14 cellular contexts compared by ENCODE assay signal in genomic region chr15:74643368-74644204, GRCh38. TPM values are rescaled to one million over a fixed set of nuclear protein-coding genes. Genes with fewer than 3 reads are reported as not detected.
DNase-seq lines count a peak whose midpoint lies in the region; ATAC-seq, FAIRE-seq and TF ChIP-seq lines count a peak whose summit lies in the region.
"Had no signal": no experiment of that assay in that cellular context is flagged by ENCODE, and none has a peak within 500 bp of the region (broad histone marks: within the 10 kb centered on the region; RNA-seq: fewer than 3 reads in every experiment).

No MANE protein-coding gene starts in this region.

- H3K36me3 ChIP-seq in K562 (ENCODE audit: control insufficient read depth, insufficient read depth, low read length): peaks cover 24% of the 10 kb centered on the region; the same call in 2 of the 3 replicates
- no peaks in the 10 kb centered on the region for H3K36me3 ChIP-seq in mesendoderm (ENCODE audit: control insufficient read depth, insufficient read depth, low read length)
- H3K36me3 ChIP-seq in tibial artery: peaks cover 10 to 36% (median 19%) of the 10 kb centered on the region in 3 donors

- no peak for TF ChIP-seq POLR2A in K562 (conservative IDR thresholded peaks at IDR 0.05)

- in situ Hi-C loops in K562 (cut with MboI): no loop called here

- intact Hi-C loops in K562 (cut with micrococcal nuclease) (loop anchor here (2.0 kb wide), 1 partner anchor 65 kb away; no protein-coding TSS in a partner anchor), tibial artery (cut with DNase I; ENCODE audit: low total_unique reads) (no loop called here)

- CTCF ChIA-PET in K562 (lab: Yijun Ruan, JAX; ENCODE audit: low intra/inter-chr PET ratio): interaction anchor here (0.6 kb wide), 1 partner anchor 125 kb away, joined by 3 read pairs; no protein-coding TSS in a partner anchor

- H3K4me1 ChIP-seq in K562 (replicated peaks in 1 of 2; ENCODE audit: control insufficient read depth in 2 of 2, insufficient read depth in 2 of 2, low read length in 2 of 2) (peaks cover 8 to 25% of the 10 kb centered on the region in 2 experiments; a peak in 3 of 5 replicates), mesendoderm (ENCODE audit: control insufficient read depth, low read depth, low read length) (peaks cover 20% of the 10 kb centered on the region), tibial artery (peaks cover 0 to 32% (median 17%) of the 10 kb centered on the region in 4 donors)

- H2AFZ ChIP-seq in K562 (ENCODE audit: low read depth, low read length): no peak overlapping the region

- peak; percentile 73 for ATAC-seq in K562
- no peak for ATAC-seq in HG02571 (IDR thresholded peaks at IDR 0.05; ENCODE audit: unreplicated experiment)

- peaks cover 21% of the 10 kb centered on the region for H3K4me1 Mint-ChIP-seq in activated T-cell treated with anti-CD3 and anti-CD28 coated beads, Interleukin-2, amount 50 U/mL, for 24 hours (ENCODE audit: low read depth)

- H3K56ac ChIP-seq in mesendoderm (ENCODE audit: low read length): peak overlapping the region; percentile 74

- peak overlapping the region; percentile 13; the same call in 1 of the 2 replicates for H3K4me2 ChIP-seq in K562 (ENCODE audit: insufficient read depth, low read length)
- no peak overlapping the region for H3K4me2 ChIP-seq in mesendoderm (ENCODE audit: low read length)

- BruUV-seq in K562 (replicated peaks; lab: Mats Ljungman, UMichigan): no TSS peak

- TF ChIP-seq CTCF in K562 (IDR thresholded peaks at IDR 0.05 in 2 of 3, conservative IDR thresholded peaks at IDR 0.05 in 1 of 3; ENCODE audit: insufficient read depth in 2 of 3, low read depth in 1 of 3, low read length in 3 of 3) (no peak), tibial artery (IDR thresholded peaks at IDR 0.05) (no peak)

- 49% methylated on average over 7 of the region's 7 CpGs for WGBS in K562 (ENCODE audit: insufficient coverage, low coverage, missing lambda C conversion rate)
- no CpG with 5 or more reads among the region's 7 CpGs for WGBS in mesendoderm (ENCODE audit: extremely low coverage, insufficient coverage, low lambda C conversion rate)

- peak overlapping the region; percentile 12 for H3K18ac ChIP-seq in mesendoderm (ENCODE audit: low read length)

- DNase-seq in activated T-cell treated with anti-CD3 and anti-CD28 coated beads, Interleukin-2, amount 50 U/mL, for 24 hours: no peak
- no peak for DNase-seq in activated T-cell treated with anti-CD3 and anti-CD28 coated beads, Interleukin-2, amount 50 U/mL, for 48 hours
- peak in 2 of 4 experiments; percentile 23 to 35 for DNase-seq in K562 (ENCODE audit: extremely low read depth in 1 of 4, low spot score in 3 of 4)
- peak; percentile 60 for DNase-seq in mesendoderm
- DNase-seq in tibial artery: no peak
- DNase-seq in activated CD4-positive, CD25-positive, alpha-beta regulatory T cell treated with anti-CD3 and anti-CD28 coated beads, Interleukin-2, amount 50 U/mL, for 72 hours: no peak
- DNase-seq in NCI-H345 treated with DMSO at 0.1 percent for 48 hours (lab: John Stamatoyannopoulos, UW; ENCODE audit: unreplicated experiment): no peak
- DNase-seq: adrenal gland, KG1, retina, T-helper 1 cell, testis had no signal

- H2BK15ac ChIP-seq in mesendoderm (replicated peaks; ENCODE audit: low read depth): no peak overlapping the region

- no peak overlapping the region for H3K4me3 Mint-ChIP-seq in activated T-cell treated with anti-CD3 and anti-CD28 coated beads, Interleukin-2, amount 50 U/mL, for 24 hours

- no peaks in the 10 kb centered on the region for H3K27me3 Mint-ChIP-seq in activated T-cell treated with anti-CD3 and anti-CD28 coated beads, Interleukin-2, amount 50 U/mL, for 24 hours

- no peak for TF ChIP-seq RAD21 in K562 (CRISPR knock-in tag; conservative IDR thresholded peaks at IDR 0.05 in 1 of 2, IDR thresholded peaks at IDR 0.05 in 1 of 2)

- H3K36me3 Mint-ChIP-seq in activated T-cell treated with anti-CD3 and anti-CD28 coated beads, Interleukin-2, amount 50 U/mL, for 24 hours (ENCODE audit: low read depth): peaks cover 40% of the 10 kb centered on the region

- no peaks in the 10 kb centered on the region for H3K9me3 ChIP-seq in K562 (replicated peaks; ENCODE audit: control insufficient read depth, insufficient read depth, low read depth, low read length)
- H3K9me3 ChIP-seq in tibial artery: no peaks in the 10 kb centered on the region
- H3K9me3 ChIP-seq: adrenal gland, testis had no signal

- no peaks in the 10 kb centered on the region for H3K9me3 Mint-ChIP-seq in activated T-cell treated with anti-CD3 and anti-CD28 coated beads, Interleukin-2, amount 50 U/mL, for 24 hours

- peak overlapping the region; percentile 41 for H3K4ac ChIP-seq in mesendoderm (ENCODE audit: low read depth, low read length)

- no peak overlapping the region for H2BK120ac ChIP-seq in mesendoderm (ENCODE audit: low read depth, low read length)

- peaks cover 13% of the 10 kb centered on the region for H3K79me1 ChIP-seq in mesendoderm (ENCODE audit: low read length)

- no peaks in the 10 kb centered on the region for H3K27me3 ChIP-seq in K562 (ENCODE audit: control insufficient read depth in 2 of 2, insufficient read depth in 2 of 2, low read length in 2 of 2)
- H3K27me3 ChIP-seq in mesendoderm (ENCODE audit: insufficient read depth, low read length, poor library complexity): no peaks in the 10 kb centered on the region
- H3K27me3 ChIP-seq in tibial artery: no peaks in the 10 kb centered on the region
- H3K27me3 ChIP-seq: adrenal gland, testis had no signal

- no peak overlapping the region for H2AK5ac ChIP-seq in mesendoderm (ENCODE audit: low read length)

- peak overlapping the region; percentile 8 for H2BK5ac ChIP-seq in mesendoderm (ENCODE audit: low read length)

- POLR2A ChIA-PET in K562 (lab: Yijun Ruan, JAX): no interaction called here

- H3K9ac ChIP-seq in K562 (ENCODE audit: insufficient read depth in 1 of 2, low read depth in 2 of 2, low read length in 2 of 2) (peak overlapping the region; percentile 28 to 30; a peak in 3 of 4 replicates), mesendoderm (ENCODE audit: low read length) (peak overlapping the region; percentile 14)

- peaks cover 16% of the 10 kb centered on the region; the same call in 1 of the 2 replicates for H4K20me1 ChIP-seq in K562 (replicated peaks; ENCODE audit: control insufficient read depth, insufficient read depth, low read length)

- H4K8ac ChIP-seq in mesendoderm (ENCODE audit: low read depth, low read length): no peak overlapping the region

- H3K79me2 ChIP-seq in K562 (ENCODE audit: control insufficient read depth, insufficient read depth, low read length) (peaks cover 10% of the 10 kb centered on the region; the same call in 2 of the 3 replicates), mesendoderm (ENCODE audit: control insufficient read depth, insufficient read depth, low read length) (no peaks in the 10 kb centered on the region)

- no peak overlapping the region for H3K23ac ChIP-seq in mesendoderm (ENCODE audit: low read length)

- peak overlapping the region; percentile 55 for H3K27ac Mint-ChIP-seq in activated T-cell treated with anti-CD3 and anti-CD28 coated beads, Interleukin-2, amount 50 U/mL, for 24 hours

- H3K27ac ChIP-seq in K562 (ENCODE audit: extremely low read depth, low read depth, low read length): peak overlapping the region; percentile 63; the same call in 1 of the 3 replicates
- H3K27ac ChIP-seq in mesendoderm (ENCODE audit: low read depth, low read length): peak overlapping the region; percentile 45
- peak overlapping the region; percentile 40 to 46 for H3K27ac ChIP-seq in tibial artery

- H3K4me3 ChIP-seq in K562 (no peak overlapping the region), mesendoderm (ENCODE audit: low read length) (no peak overlapping the region), tibial artery (no peak overlapping the region)
- H3K4me3 ChIP-seq: adrenal gland, testis had no signal

- H4K5ac ChIP-seq in mesendoderm (ENCODE audit: low read length): no peak overlapping the region

- TF ChIP-seq EP300 in K562 (IDR thresholded peaks at IDR 0.05; ENCODE audit: low read length): no peak

- H3K9me1 ChIP-seq in K562 (ENCODE audit: control insufficient read depth, insufficient read depth, low read length): no peaks in the 10 kb centered on the region

- peak; percentile 52 for FAIRE-seq in K562 (lab: Jason Lieb, UNC)
- FAIRE-seq: endometrium had no signal

RNA-seq across cellular contexts. Expression of gene CLK3, which starts 27.9 kb away (rescaled TPM):
- 131 and 268 TPM in 2 replicates for total RNA-seq in K562 (2011; cell fraction: chromatin; rRNA removed; ENCODE audit: low replicate concordance)
- 179 and 197 TPM in 2 replicates for total RNA-seq in K562 (2011; cell fraction: nucleolus; rRNA removed)
- 114 and 129 TPM in 2 replicates for total RNA-seq in K562 (2011; cell fraction: nucleoplasm; rRNA removed)
- total RNA-seq in K562 (2014; rRNA removed) (47.4 and 78.1 TPM in 2 replicates), K562 (2014; rRNA removed; fragmentation: Illumina TruSeq; extraction: Trizol) (23.1 and 32.5 TPM in 2 replicates), K562 (2015; rRNA removed; fragmentation: Illumina TruSeq; extraction: Trizol) (50.5 and 51.7 TPM in 2 replicates), K562 (2021) (54.8 and 55.1 TPM in 2 replicates)
- polyA plus RNA-seq in K562 (2011; rRNA removed) (63.9 and 109 TPM in 2 replicates), K562 (2014; fragmentation: Illumina TruSeq; extraction: Trizol) (78.5 and 95.2 TPM in 2 replicates), K562 (2014; fragmentation: Nextera tagmentation; extraction: Ambion mirVana) (1 to 10 TPM; 1.2 to 6.9 TPM), K562 (2014; rRNA removed) (50.0 and 53.7 TPM in 2 replicates)
- 79.8 and 80.4 TPM in 2 replicates for polyA plus RNA-seq in K562 (2011; cell fraction: cytosol; rRNA removed)
- polyA plus RNA-seq in K562 (2011; cell fraction: nucleus; rRNA removed): 310 and 355 TPM in 2 replicates
- polyA plus RNA-seq in K562 (2012): 59.3 and 60.5 TPM in 2 replicates
- polyA minus RNA-seq in K562 (2011; rRNA and poly(A)+ RNA removed): 62.7 and 70.3 TPM in 2 replicates
- 42.5 and 45.8 TPM in 2 replicates for polyA minus RNA-seq in K562 (2011; cell fraction: cytosol; rRNA and poly(A)+ RNA removed)
- 134 and 165 TPM in 2 replicates for polyA minus RNA-seq in K562 (2011; cell fraction: nucleus; rRNA and poly(A)+ RNA removed)
- polyA plus RNA-seq in mesendoderm (2013, experiment 1 of 2): 35.9 TPM
- 38.3 TPM for polyA plus RNA-seq in mesendoderm (2013, experiment 2 of 2)

RNA-seq across cellular contexts. Expression of gene EDC3, which starts 52.2 kb away (rescaled TPM):
- 79.9 and 119 TPM in 2 replicates for total RNA-seq in K562 (2011; cell fraction: chromatin; rRNA removed; ENCODE audit: low replicate concordance)
- 55.1 and 57.4 TPM in 2 replicates for total RNA-seq in K562 (2011; cell fraction: nucleolus; rRNA removed)
- 62.0 and 78.9 TPM in 2 replicates for total RNA-seq in K562 (2011; cell fraction: nucleoplasm; rRNA removed)
- total RNA-seq in K562 (2014; rRNA removed): 12.9 and 14.6 TPM in 2 replicates
- 11.2 and 11.7 TPM in 2 replicates for total RNA-seq in K562 (2014; rRNA removed; fragmentation: Illumina TruSeq; extraction: Trizol)
- total RNA-seq in K562 (2015; rRNA removed; fragmentation: Illumina TruSeq; extraction: Trizol): 12.2 and 13.3 TPM in 2 replicates
- total RNA-seq in K562 (2021): 42.1 and 47.3 TPM in 2 replicates
- polyA plus RNA-seq in K562 (2011; rRNA removed): 60.7 and 63.9 TPM in 2 replicates
- polyA plus RNA-seq in K562 (2011; cell fraction: cytosol; rRNA removed): 51.0 and 54.6 TPM in 2 replicates
- 63.5 and 76.1 TPM in 2 replicates for polyA plus RNA-seq in K562 (2011; cell fraction: nucleus; rRNA removed)
- polyA plus RNA-seq in K562 (2012): 35.4 and 47.4 TPM in 2 replicates
- polyA plus RNA-seq in K562 (2014; fragmentation: Illumina TruSeq; extraction: Trizol): 48.9 and 51.2 TPM in 2 replicates
- polyA plus RNA-seq in K562 (2014; fragmentation: Nextera tagmentation; extraction: Ambion mirVana): 10 to 100 TPM; 19.2 to 32.8 TPM
- 30.7 and 33.6 TPM in 2 replicates for polyA plus RNA-seq in K562 (2014; rRNA removed)
- 76.4 and 82.3 TPM in 2 replicates for polyA minus RNA-seq in K562 (2011; rRNA and poly(A)+ RNA removed)
- 37.0 and 45.4 TPM in 2 replicates for polyA minus RNA-seq in K562 (2011; cell fraction: cytosol; rRNA and poly(A)+ RNA removed)
- polyA minus RNA-seq in K562 (2011; cell fraction: nucleus; rRNA and poly(A)+ RNA removed): 26.1 and 37.9 TPM in 2 replicates
- polyA plus RNA-seq in mesendoderm (2013, experiment 1 of 2): 28.2 TPM
- 31.0 TPM for polyA plus RNA-seq in mesendoderm (2013, experiment 2 of 2)
